In the genomic region with DNA sequence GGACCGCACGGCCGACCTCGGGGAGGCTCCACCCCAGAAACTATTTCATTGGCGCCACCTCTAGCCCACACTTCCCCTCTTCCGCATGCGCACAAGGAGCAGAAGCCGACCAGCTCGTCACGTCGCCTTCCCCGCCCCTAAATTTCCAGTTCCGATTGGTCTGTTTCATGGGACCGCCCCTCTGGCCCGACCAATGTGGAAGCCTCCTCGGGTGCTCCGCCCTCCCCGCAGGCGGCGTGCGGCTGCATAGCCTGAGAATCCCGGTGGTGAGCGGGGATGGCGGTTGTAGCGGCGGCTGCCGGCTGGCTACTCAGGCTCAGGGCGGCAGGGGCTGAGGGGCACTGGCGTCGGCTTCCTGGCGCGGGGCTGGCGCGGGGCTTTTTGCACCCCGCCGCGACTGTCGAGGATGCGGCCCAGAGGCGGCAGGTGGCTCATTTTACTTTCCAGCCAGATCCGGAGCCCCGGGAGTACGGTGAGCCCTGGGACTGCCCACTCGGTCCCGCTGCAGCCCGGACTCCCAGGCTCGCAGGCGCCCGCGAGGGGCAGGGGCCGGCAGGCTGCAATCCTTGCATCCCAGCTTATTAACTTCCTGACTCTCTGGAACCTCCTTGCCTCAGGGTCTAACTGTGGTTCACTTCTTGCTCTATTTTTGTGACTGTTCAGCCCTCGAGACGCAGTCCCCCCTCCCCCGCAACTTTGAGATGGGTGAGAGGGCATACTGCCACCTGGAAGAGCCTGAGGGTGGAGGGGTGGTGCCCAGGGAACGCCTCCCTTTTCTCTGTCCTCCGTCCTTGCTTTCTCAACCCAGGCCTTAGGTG, we compare ENCODE assay signal across 8 cellular contexts.
DNase-seq lines count a peak whose midpoint lies in the region; ATAC-seq and TF ChIP-seq lines count a peak whose summit lies in the region.

Gene BCKDHB, plus strand, starts transcription at position 254 of the 818 bp plus-strand sequence. Its CDS starts 23 bp downstream, at position 277.

- ATAC-seq in GM19025 (IDR thresholded peaks at IDR 0.05; ENCODE audit: low read depth, unreplicated experiment) (peak; percentile 98), HG03342 (IDR thresholded peaks at IDR 0.05; ENCODE audit: unreplicated experiment) (peak; percentile 98)

- TF ChIP-seq CTCF in AG09309 (IDR thresholded peaks at IDR 0.05; ENCODE audit: control insufficient read depth, insufficient read depth, low read depth, low read length, missing control alignments): peak; percentile 5

- H3K4me3 ChIP-seq in AG09309 (ENCODE audit: control insufficient read depth, low read depth, low read length): peak within 1 kb of the TSS; percentile 64

- DNase-seq in AG09309 (ENCODE audit: low read depth) (peak; percentile 87), NCI-H446 (lab: John Stamatoyannopoulos, UW) (peak; percentile 97 to 98), cerebellar cortex (ENCODE audit: low spot score) (peak; percentile 99), iris pigment epithelial cell (ENCODE audit: low read depth) (peak; percentile 98)
- peak; percentile 98 for DNase-seq in activated CD4-positive, CD25-positive, alpha-beta regulatory T cell treated with anti-CD3 and anti-CD28 coated beads, Interleukin-2, amount 50 U/mL, for 16 hours (ENCODE audit: low read depth, low spot score)
- DNase-seq in stimulated activated CD4-positive, alpha-beta T cell treated with anti-CD3 and anti-CD28 coated beads, Interleukin-12 subunit alpha, Interleukin-12 subunit beta, amount 100 ng/mL, for 24 hours (ENCODE audit: low read depth in 2 of 2): peak; percentile 96

Comparison
In these comparisons a context has a peak if more than half of its experiments do, and no peak if none do; other contexts are left out.
1. Peak in every context shown above with its lines: DNase-seq, ATAC-seq and H3K4me3 ChIP-seq.